In the genomic region with DNA sequence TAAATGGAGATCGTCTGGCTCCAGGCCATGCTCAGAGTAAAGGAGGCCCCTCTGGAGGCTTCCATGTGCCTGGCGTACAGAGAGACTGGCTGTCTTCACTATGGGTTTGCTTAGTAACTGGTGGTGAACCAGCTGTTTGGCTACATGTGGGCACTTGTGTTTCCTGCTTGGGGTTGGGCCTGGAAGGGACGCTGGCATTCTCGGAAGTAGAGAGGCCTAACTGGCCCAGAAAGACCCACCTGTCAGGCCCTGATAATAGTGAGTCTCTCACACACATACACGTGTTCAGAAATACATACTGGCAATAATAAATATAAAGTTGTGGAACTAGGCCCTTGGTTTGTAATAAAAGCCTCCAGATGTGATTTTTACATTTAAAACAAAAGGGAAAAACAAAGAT, we compare ENCODE assay signal across 29 cellular contexts.
"Had no signal": no experiment of that assay in that cellular context is flagged by ENCODE, and none has a peak within 500 bp of the region (broad histone marks: within the 10 kb centered on the region; RNA-seq: fewer than 3 reads in every experiment).

No MANE protein-coding gene starts in this region.

- H3K27ac ChIP-seq: coronary artery, gastroesophageal sphincter, ovary, sigmoid colon, stomach, thyroid gland, upper lobe of left lung, vagina had no signal

- H3K4me1 Mint-ChIP-seq: activated B cell treated with CpG ODN at 0.5 μM for 24 hours; stimulated activated memory B cell treated with anti-CD40 and anti-IgM and Interleukin-4, amounts not matched to agents 10 μg/mL and 1 μg/mL and 100 μg/mL, for 72 hours had no signal

- FAIRE-seq: kidney had no signal

- H3K4me3 Mint-ChIP-seq: activated B cell treated with CpG ODN at 0.5 μM for 24 hours; activated CD8-positive, alpha-beta memory T cell treated with anti-CD3 and anti-CD28 coated beads, Interleukin-2, amount 10 ng/mL, durations not matched to agents 7 days and 5 days; activated CD8-positive, alpha-beta T cell treated with anti-CD3 and anti-CD28 coated beads for 36 hours; activated T-cell treated with anti-CD3 and anti-CD28 coated beads, Interleukin-2, amount 50 U/mL, for 72 hours; stimulated activated memory B cell treated with anti-CD40 and anti-IgM and Interleukin-4, amounts not matched to agents 10 μg/mL and 1 μg/mL and 100 μg/mL, for 72 hours had no signal

- H3K4me1 ChIP-seq: gastroesophageal sphincter, sigmoid colon, stomach, thyroid gland, upper lobe of left lung, vagina had no signal

- H3K36me3 ChIP-seq: gastroesophageal sphincter, ovary, sigmoid colon, stomach, thyroid gland, upper lobe of left lung, vagina had no signal

- H3K27ac Mint-ChIP-seq: activated B cell treated with CpG ODN at 0.5 μM for 24 hours; activated CD8-positive, alpha-beta memory T cell treated with anti-CD3 and anti-CD28 coated beads, Interleukin-2, amount 10 ng/mL, durations not matched to agents 7 days and 5 days; activated CD8-positive, alpha-beta T cell treated with anti-CD3 and anti-CD28 coated beads for 36 hours; activated naive CD4-positive, alpha-beta T cell treated with anti-CD3 and anti-CD28 coated beads, Interleukin-2, amount 50 U/mL, for 72 hours; activated T-cell treated with anti-CD3 and anti-CD28 coated beads, Interleukin-2, amount 50 U/mL, for 72 hours; progenitor cell of endocrine pancreas; stimulated activated memory B cell treated with anti-CD40 and anti-IgM and Interleukin-4, amounts not matched to agents 10 μg/mL and 1 μg/mL and 100 μg/mL, for 72 hours had no signal

- H3K9me3 Mint-ChIP-seq: activated B cell treated with CpG ODN at 0.5 μM for 24 hours; activated CD8-positive, alpha-beta T cell treated with anti-CD3 and anti-CD28 coated beads for 36 hours; activated naive CD4-positive, alpha-beta T cell treated with anti-CD3 and anti-CD28 coated beads, Interleukin-2, amount 50 U/mL, for 72 hours; activated T-cell treated with anti-CD3 and anti-CD28 coated beads, Interleukin-2, amount 50 U/mL, for 72 hours; stimulated activated memory B cell treated with anti-CD40 and anti-IgM and Interleukin-4, amounts not matched to agents 10 μg/mL and 1 μg/mL and 100 μg/mL, for 72 hours had no signal

- H3K27me3 Mint-ChIP-seq: activated CD8-positive, alpha-beta T cell treated with anti-CD3 and anti-CD28 coated beads for 36 hours had no signal

- H3K9me3 ChIP-seq: gastroesophageal sphincter, ovary, sigmoid colon, stomach, thyroid gland, upper lobe of left lung, vagina had no signal

- H3K27me3 ChIP-seq: dorsolateral prefrontal cortex, gastroesophageal sphincter, ovary, sigmoid colon, stomach, thyroid gland, upper lobe of left lung, vagina had no signal

- DNase-seq: activated B cell treated with CpG ODN at 0.5 μM for 24 hours; activated CD4-positive, alpha-beta T cell treated with anti-CD3 and anti-CD28 coated beads, Interleukin-2, amount 50 U/mL, for 1 hour; activated CD8-positive, alpha-beta memory T cell treated with anti-CD3 and anti-CD28 coated beads, Interleukin-2, amount 10 ng/mL, durations not matched to agents 7 days and 5 days; activated CD8-positive, alpha-beta T cell treated with anti-CD3 and anti-CD28 coated beads for 36 hours; activated naive CD4-positive, alpha-beta T cell; activated T-cell treated with anti-CD3 and anti-CD28 coated beads, Interleukin-2, amount 50 U/mL, for 72 hours; cerebellar nuclear complex; dorsolateral prefrontal cortex; effector memory CD4-positive, alpha-beta T cell; hippocampal formation; kidney; left colon; mammary epithelial cell; ovary; retina; sigmoid colon; stimulated activated CD4-positive, alpha-beta T cell treated with anti-CD3 and anti-CD28 coated beads, Interleukin-1b, Interleukin-23, amount 100 ng/mL, for 48 hours; stimulated activated CD4-positive, alpha-beta T cell treated with anti-CD3 and anti-CD28 coated beads, Interleukin-4, amount 100 ng/mL, for 4 hours; stimulated activated CD8-positive, alpha-beta memory T cell treated with anti-CD3 and anti-CD28 coated beads, Interleukin-4, amount 100 ng/mL, for 48 hours; stomach; thyroid gland; upper lobe of left lung had no signal

- H3K36me3 Mint-ChIP-seq: activated CD8-positive, alpha-beta memory T cell treated with anti-CD3 and anti-CD28 coated beads, Interleukin-2, amount 10 ng/mL, durations not matched to agents 7 days and 5 days; activated naive CD4-positive, alpha-beta T cell treated with anti-CD3 and anti-CD28 coated beads, Interleukin-2, amount 50 U/mL, for 72 hours; stimulated activated memory B cell treated with anti-CD40 and anti-IgM and Interleukin-4, amounts not matched to agents 10 μg/mL and 1 μg/mL and 100 μg/mL, for 72 hours had no signal

- ATAC-seq: activated CD8-positive, alpha-beta memory T cell treated with anti-CD3 and anti-CD28 coated beads, Interleukin-2, amount 10 ng/mL, durations not matched to agents 7 days and 5 days; activated CD8-positive, alpha-beta T cell treated with anti-CD3 and anti-CD28 coated beads for 36 hours; activated naive CD4-positive, alpha-beta T cell treated with anti-CD3 and anti-CD28 coated beads, Interleukin-2, amount 50 U/mL, for 72 hours; activated T-cell treated with anti-CD3 and anti-CD28 coated beads, Interleukin-2, amount 50 U/mL, for 72 hours; gastroesophageal sphincter; left colon; stimulated activated memory B cell treated with anti-CD40 and anti-IgM and Interleukin-4, amounts not matched to agents 10 μg/mL and 1 μg/mL and 100 μg/mL, for 72 hours had no signal

- H3K4me2 ChIP-seq: smooth muscle cell had no signal

- H3K4me3 ChIP-seq: coronary artery, dorsolateral prefrontal cortex, gastroesophageal sphincter, ovary, sigmoid colon, smooth muscle cell, stomach, thyroid gland, upper lobe of left lung, vagina had no signal
